Comparison of ENCODE assay signal across 19 cellular contexts in genomic region chr7:38478404-38478803, GRCh38.
DNase-seq lines count a peak whose midpoint lies in the region; ATAC-seq, FAIRE-seq and TF ChIP-seq lines count a peak whose summit lies in the region.
"Had no signal": no experiment of that assay in that cellular context is flagged by ENCODE, and none has a peak within 500 bp of the region (broad histone marks: within the 10 kb centered on the region; RNA-seq: fewer than 3 reads in every experiment).

No MANE protein-coding gene starts in this region.

- in situ Hi-C loops in IMR-90 (cut with MboI; ENCODE audit: low sequenced_read_pairs) = no loop called here

- no peak for TF ChIP-seq POLR2A in IMR-90 (IDR thresholded peaks at IDR 0.05; ENCODE audit: low read depth, low read length)

- CTCF ChIA-PET in IMR-90 (lab: Yijun Ruan, JAX) = interaction anchor here (1.3 kb wide), 1 partner anchor 26 kb away, joined by 3 read pairs; no protein-coding TSS in a partner anchor

- H3K9me1 ChIP-seq in IMR-90 (ENCODE audit: insufficient read depth, low read length) = no peaks in the 10 kb centered on the region

- H4K5ac ChIP-seq in IMR-90 (ENCODE audit: low read depth, low read length) (no peak overlapping the region), mesendoderm (ENCODE audit: low read length) (no peak overlapping the region)

- H3K79me2 ChIP-seq in mesendoderm (ENCODE audit: control insufficient read depth, insufficient read depth, low read length) = no peaks in the 10 kb centered on the region

- H3K4ac ChIP-seq in IMR-90 (ENCODE audit: low read depth, low read length) (no peak overlapping the region), mesendoderm (ENCODE audit: low read depth, low read length) (no peak overlapping the region)

- dilution Hi-C loops in IMR-90 (cut with HindIII; ENCODE audit: low sequenced_read_pairs, unreplicated experiment) = no loop called here

- no peak overlapping the region for H2AK9ac ChIP-seq in IMR-90 (replicated peaks; ENCODE audit: low read depth, low read length, poor library complexity)

- no TSS peak for BruUV-seq in IMR-90 (replicated peaks; lab: Mats Ljungman, UMichigan)

- H3K27ac ChIP-seq in IMR-90 (ENCODE audit: insufficient read depth, low read length) = no peak overlapping the region
- H3K27ac ChIP-seq in mesendoderm (ENCODE audit: low read depth, low read length) = no peak overlapping the region
- H3K27ac ChIP-seq: PC-9, SJCRH30 had no signal

- H4K8ac ChIP-seq in IMR-90 (ENCODE audit: low read depth in 2 of 2, low read length in 2 of 2) (no peak overlapping the region), mesendoderm (ENCODE audit: low read depth, low read length) (no peak overlapping the region)

- H3K9me3 ChIP-seq in IMR-90 (ENCODE audit: control insufficient read depth, insufficient read depth, low read length) (no peaks in the 10 kb centered on the region), skeletal muscle satellite cell (replicated peaks; ENCODE audit: low read length) (no peaks in the 10 kb centered on the region)
- H3K9me3 ChIP-seq: SJCRH30 had no signal

- H3K36me3 ChIP-seq in IMR-90 (ENCODE audit: control insufficient read depth, insufficient read depth, low read length) = no peaks in the 10 kb centered on the region
- no peaks in the 10 kb centered on the region for H3K36me3 ChIP-seq in bronchial epithelial cell (ENCODE audit: control insufficient read depth, insufficient read depth, low read length)
- no peaks in the 10 kb centered on the region for H3K36me3 ChIP-seq in skeletal muscle satellite cell (ENCODE audit: insufficient read depth, low read length)
- no peaks in the 10 kb centered on the region for H3K36me3 ChIP-seq in mesendoderm (ENCODE audit: control insufficient read depth, insufficient read depth, low read length)
- H3K36me3 ChIP-seq: SJCRH30 had no signal

- H4K20me1 ChIP-seq in IMR-90 (ENCODE audit: insufficient read depth, low read length) = no peaks in the 10 kb centered on the region

- H3K27me3 ChIP-seq in IMR-90 (ENCODE audit: control insufficient read depth, insufficient read depth, low read length) = no peaks in the 10 kb centered on the region
- no peaks in the 10 kb centered on the region for H3K27me3 ChIP-seq in bronchial epithelial cell (ENCODE audit: control insufficient read depth, insufficient read depth, low read length)
- H3K27me3 ChIP-seq in skeletal muscle satellite cell (ENCODE audit: control insufficient read depth, insufficient read depth, low read length) = no peaks in the 10 kb centered on the region
- H3K27me3 ChIP-seq in mesendoderm (ENCODE audit: insufficient read depth, low read length, poor library complexity) = no peaks in the 10 kb centered on the region
- H3K27me3 ChIP-seq: SJCRH30 had no signal

- H3K4me3 ChIP-seq in IMR-90 (ENCODE audit: insufficient read depth, low read depth, low read length) (no peak overlapping the region), bronchial epithelial cell (ENCODE audit: low read depth, low read length) (no peak overlapping the region), skeletal muscle satellite cell (ENCODE audit: low read length) (no peak overlapping the region), mesendoderm (ENCODE audit: low read length) (no peak overlapping the region)
- H3K4me3 ChIP-seq: GM12878, K562, PC-9, SJCRH30 had no signal

- FAIRE-seq in bronchial epithelial cell (lab: Jason Lieb, UNC) = no peak
- FAIRE-seq: GM12878, K562 had no signal

- no peak overlapping the region for H3K14ac ChIP-seq in IMR-90 (replicated peaks; ENCODE audit: low read depth, low read length)

- H3K18ac ChIP-seq in IMR-90 (ENCODE audit: low read depth, low read length) (no peak overlapping the region), mesendoderm (ENCODE audit: low read length) (no peak overlapping the region)

- no peak for ATAC-seq in IMR-90 (ENCODE audit: low read depth)
- ATAC-seq: GM12878, K562 had no signal

- TF ChIP-seq RAD21 in IMR-90 (IDR thresholded peaks at IDR 0.05; ENCODE audit: low read length) = no peak

- H3K23ac ChIP-seq in IMR-90 (ENCODE audit: low read depth, low read length) (no peak overlapping the region), mesendoderm (ENCODE audit: low read length) (no peak overlapping the region)

- no peak overlapping the region for H3K56ac ChIP-seq in IMR-90 (ENCODE audit: extremely low read depth, insufficient read depth, low read length)
- H3K56ac ChIP-seq in mesendoderm (ENCODE audit: low read length) = no peak overlapping the region

- peak; percentile 4 for DNase-seq in EL
- DNase-seq in IMR-90 = peak; percentile 1
- peak; percentile 93 for DNase-seq in bronchial epithelial cell (ENCODE audit: low read depth)
- no peak for DNase-seq in NOMO-1 treated with DMSO at 0.1 percent for 48 hours (lab: John Stamatoyannopoulos, UW; ENCODE audit: unreplicated experiment)
- no peak for DNase-seq in mesendoderm
- no peak for DNase-seq in cortex of kidney (lab: John Stamatoyannopoulos, UW)
- DNase-seq: COR-L47, DMS 273 treated with DMSO at 0.1 percent for 48 hours, H9, NCI-H1105 treated with DMSO at 0.1 percent for 48 hours, NCI-H187, NCI-H2107, NCI-H226, NCI-H524 treated with DMSO at 0.1 percent for 48 hours, PC-9, SJCRH30 had no signal

- intact Hi-C loops in IMR-90 (cut with micrococcal nuclease) = no loop called here

- H3K9ac ChIP-seq in IMR-90 (ENCODE audit: low read depth, low read length) (no peak overlapping the region), skeletal muscle satellite cell (ENCODE audit: low read depth, low read length) (no peak overlapping the region), mesendoderm (ENCODE audit: low read length) (no peak overlapping the region)

- H3K4me2 ChIP-seq in IMR-90 (ENCODE audit: low read depth, low read length) (no peak overlapping the region), skeletal muscle satellite cell (ENCODE audit: low read length) (peak overlapping the region; percentile 1), mesendoderm (ENCODE audit: low read length) (no peak overlapping the region)
- H3K4me2 ChIP-seq: PC-9 had no signal

- H3K79me1 ChIP-seq in IMR-90 (ENCODE audit: low read depth in 1 of 2, low read length in 2 of 2) = no peaks in the 10 kb centered on the region
- no peaks in the 10 kb centered on the region for H3K79me1 ChIP-seq in mesendoderm (ENCODE audit: low read length)

- H2BK120ac ChIP-seq in IMR-90 (ENCODE audit: low read depth, low read length) (no peak overlapping the region), mesendoderm (ENCODE audit: low read depth, low read length) (no peak overlapping the region)

- H2BK20ac ChIP-seq in IMR-90 (ENCODE audit: low read depth, low read length) = no peak overlapping the region

- POLR2A ChIA-PET in IMR-90 (lab: Charles Lee; ENCODE audit: unreplicated experiment) = no interaction called here

- no peak overlapping the region for H2AFZ ChIP-seq in IMR-90 (replicated peaks; ENCODE audit: low read length, poor library complexity)
- H2AFZ ChIP-seq: PC-9 had no signal

- H4K91ac ChIP-seq in IMR-90 (ENCODE audit: insufficient read depth, low read depth, low read length) = no peak overlapping the region

- H2BK5ac ChIP-seq in IMR-90 (ENCODE audit: low read depth, low read length, poor library complexity, severe bottlenecking) (no peak overlapping the region), mesendoderm (ENCODE audit: low read length) (no peak overlapping the region)

- no peak overlapping the region for H2AK5ac ChIP-seq in IMR-90 (ENCODE audit: low read depth, low read length)
- no peak overlapping the region for H2AK5ac ChIP-seq in mesendoderm (ENCODE audit: low read length)

- no peak for TF ChIP-seq CTCF in IMR-90 (conservative IDR thresholded peaks at IDR 0.05; ENCODE audit: low read depth, low read length)
- TF ChIP-seq CTCF in bronchial epithelial cell (IDR thresholded peaks at IDR 0.05; ENCODE audit: insufficient read depth, low read length, severe bottlenecking) = no peak

- no peaks in the 10 kb centered on the region for H3K4me1 ChIP-seq in IMR-90 (ENCODE audit: control insufficient read depth, insufficient read depth, low read length)
- peaks cover 8% of the 10 kb centered on the region for H3K4me1 ChIP-seq in skeletal muscle satellite cell (ENCODE audit: control insufficient read depth, insufficient read depth, low read length)
- no peaks in the 10 kb centered on the region for H3K4me1 ChIP-seq in mesendoderm (ENCODE audit: control insufficient read depth, low read depth, low read length)
- H3K4me1 ChIP-seq: SJCRH30 had no signal

- H2BK15ac ChIP-seq in IMR-90 (ENCODE audit: low read depth, low read length) (no peak overlapping the region), mesendoderm (replicated peaks; ENCODE audit: low read depth) (no peak overlapping the region)

- WGBS in IMR-90 (ENCODE audit: extremely low coverage in 2 of 2, insufficient read length in 1 of 2), 2 experiments = no CpG with 5 or more reads among the region's 3 CpGs
- WGBS in mesendoderm (ENCODE audit: extremely low coverage, insufficient coverage, low lambda C conversion rate) = no CpG with 5 or more reads among the region's 3 CpGs

TF ChIP-seq in IMR-90, 13 proteins besides CTCF, POLR2A, EP300 and RAD21 (continues in another document):
- TF ChIP-seq NFE2L2 (IDR thresholded peaks at IDR 0.05; ENCODE audit: low read depth, low read length) = no peak
- TF ChIP-seq RFX5 (IDR thresholded peaks at IDR 0.05; ENCODE audit: low read depth, low read length) = no peak
- TF ChIP-seq MAZ (IDR thresholded peaks at IDR 0.05; ENCODE audit: borderline replicate concordance, low read depth, low read length) = no peak
- no peak for TF ChIP-seq RCOR1 (IDR thresholded peaks at IDR 0.05; ENCODE audit: insufficient replicate concordance, low read length)
- TF ChIP-seq CHD1 (IDR thresholded peaks at IDR 0.05; ENCODE audit: low read depth, low read length) = no peak
- TF ChIP-seq ELK1 (IDR thresholded peaks at IDR 0.05; ENCODE audit: borderline replicate concordance, low read depth, low read length) = no peak
- no peak for TF ChIP-seq USF2 (IDR thresholded peaks at IDR 0.05; ENCODE audit: low read depth, low read length)
- no peak for TF ChIP-seq BHLHE40 (IDR thresholded peaks at IDR 0.05; ENCODE audit: low read depth, low read length)

Comparison
In these comparisons a context has a peak if more than half of its experiments do, and no peak if none do; other contexts are left out.
1. DNase-seq: peak in EL (single experiment), IMR-90 (single experiment) and bronchial epithelial cell (single experiment); none in NOMO-1 treated with DMSO at 0.1 percent for 48 hours (single experiment), mesendoderm (single experiment) and cortex of kidney (single experiment).